ENCODE assay signal across 8 cellular contexts in the genomic region with DNA sequence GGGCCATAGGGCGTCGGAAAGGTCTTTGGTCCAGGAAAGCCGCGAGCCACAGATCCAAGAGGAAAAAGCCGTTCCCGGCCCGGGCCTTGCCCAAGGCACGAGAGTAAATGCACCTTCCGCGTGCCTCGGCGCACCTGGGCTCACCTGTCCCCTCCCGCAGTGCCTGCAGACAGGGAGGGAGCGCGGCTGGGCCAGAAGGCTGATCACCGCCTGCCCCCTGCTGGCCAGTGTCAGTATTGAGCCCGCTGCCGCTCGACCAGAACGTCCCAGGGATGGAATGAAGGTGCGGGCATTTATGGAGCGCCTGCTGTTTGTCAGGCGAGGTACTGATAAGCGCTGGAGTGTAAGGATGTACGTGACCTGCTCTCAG. TPM values are rescaled to one million over a fixed set of nuclear protein-coding genes. Genes with fewer than 3 reads are reported as not detected.
DNase-seq lines count a peak whose midpoint lies in the region; FAIRE-seq and TF ChIP-seq lines count a peak whose summit lies in the region.

No MANE protein-coding gene starts in this region.

- in situ Hi-C loops in HAP-1 (cut with MboI; ENCODE audit: low sequenced_read_pairs) = loop anchor here (5.0 to 10.0 kb wide), 2 partner anchors 163 to 375 kb away; no protein-coding TSS in a partner anchor

- peak; percentile 35 for FAIRE-seq in urothelium cell line (lab: Jason Lieb, UNC)

- H3K4me1 ChIP-seq in HAP-1 (peaks cover 13% of the 10 kb centered on the region), ascending aorta (peaks cover 4 to 9% of the 10 kb centered on the region in 2 donors)

- H3K27me3 ChIP-seq in HAP-1 (ENCODE audit: low read depth) (no peaks in the 10 kb centered on the region), ascending aorta (no peaks in the 10 kb centered on the region)

- H3K9me3 ChIP-seq in HAP-1 = no peaks in the 10 kb centered on the region
- no peaks in the 10 kb centered on the region for H3K9me3 ChIP-seq in ascending aorta

- H3K36me3 ChIP-seq in HAP-1 (replicated peaks) = no peaks in the 10 kb centered on the region
- no peaks in the 10 kb centered on the region for H3K36me3 ChIP-seq in ascending aorta

- peak overlapping the region; percentile 81 to 82 for H3K27ac ChIP-seq in ascending aorta

- intact Hi-C loops in ascending aorta (cut with DNase I) = loop anchor here (1.0 to 10.0 kb wide), 7 partner anchors 23 to 835 kb away; partner anchors contain the start of gene ZHX3

- H3K4me3 ChIP-seq in HAP-1 (peak overlapping the region; percentile 33), ascending aorta (peak overlapping the region; percentile 48 to 55)

- DNase-seq in DMS153 treated with DMSO at 0.1 percent for 48 hours (lab: John Stamatoyannopoulos, UW; ENCODE audit: unreplicated experiment) = peak; percentile 90
- peak; percentile 66 to 90 for DNase-seq in HAP-1 (ENCODE audit: low spot score in 2 of 2)
- peak; percentile 95 for DNase-seq in NCI-H146 (lab: John Stamatoyannopoulos, UW)
- peak; percentile 56 for DNase-seq in T-helper 22 cell (ENCODE audit: low read depth)
- DNase-seq in ascending aorta (ENCODE audit: low spot score in 2 of 2) = peak in 1 of 2 donors; percentile 91
- DNase-seq in hepatic stellate cell (ENCODE audit: low spot score) = peak; percentile 78
- DNase-seq in putamen (ENCODE audit: low spot score) = peak; percentile 57
- peak; percentile 90 for DNase-seq in urothelium cell line (ENCODE audit: low spot score)

- peak; percentile 98 to 99 (median 99) for TF ChIP-seq CTCF in ascending aorta (IDR thresholded peaks at IDR 0.05)

RNA-seq across cellular contexts. Expression of gene LPIN3, which starts 0.7 kb away (rescaled TPM):
- total RNA-seq in ascending aorta = 63.0 TPM

RNA-seq across cellular contexts. Expression of gene ZHX3, which starts 22.4 kb away (rescaled TPM):
- 53.3 TPM for total RNA-seq in ascending aorta

RNA-seq across cellular contexts. Expression of gene EMILIN3, which starts 26.7 kb away (rescaled TPM):
- 0.53 TPM for total RNA-seq in ascending aorta
